ENCODE assay signal across 11 cellular contexts in the genomic region with DNA sequence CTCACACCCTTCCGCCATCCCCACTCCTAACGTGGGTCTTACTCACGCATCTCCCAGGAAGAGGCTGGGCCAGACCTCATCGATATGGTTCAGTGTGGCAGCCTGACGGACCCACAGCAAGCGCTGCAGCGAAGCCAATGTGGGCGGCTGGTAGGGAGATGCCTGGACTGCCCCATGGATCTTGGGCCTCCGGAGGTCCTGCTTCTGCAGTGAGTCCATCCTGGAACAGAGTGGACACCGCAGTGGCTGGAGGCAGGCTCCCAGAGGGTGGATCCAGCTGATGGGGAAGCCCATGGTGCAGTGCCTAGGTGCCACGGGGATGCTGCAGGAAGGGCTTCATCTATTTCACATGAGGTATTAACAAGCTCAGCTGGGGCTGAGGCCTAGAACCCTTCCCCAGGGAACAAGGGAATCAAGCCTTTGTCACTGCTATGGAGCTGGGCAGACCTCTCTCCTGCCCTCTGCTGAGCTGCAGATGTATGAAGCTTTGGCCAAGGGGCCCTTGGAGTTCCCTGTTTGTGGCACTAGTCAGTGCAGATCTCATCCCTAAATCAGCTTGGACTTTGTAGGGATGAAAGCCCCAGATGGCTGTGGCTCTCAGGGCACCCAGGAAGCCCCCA. TPM values are rescaled to one million over a fixed set of nuclear protein-coding genes. Genes with fewer than 3 reads are reported as not detected.
DNase-seq lines count a peak whose midpoint lies in the region; ATAC-seq, FAIRE-seq and TF ChIP-seq lines count a peak whose summit lies in the region.
"Had no signal": no experiment of that assay in that cellular context is flagged by ENCODE, and none has a peak within 500 bp of the region (broad histone marks: within the 10 kb centered on the region; RNA-seq: fewer than 3 reads in every experiment).

No MANE protein-coding gene starts in this region.

- H3K27me3 Mint-ChIP-seq in nephron (ENCODE audit: low read depth): peaks cover 4% of the 10 kb centered on the region
- H3K27me3 Mint-ChIP-seq in naive thymus-derived CD4-positive, alpha-beta T cell: no peaks in the 10 kb centered on the region
- H3K27me3 Mint-ChIP-seq: stimulated activated naive CD8-positive, alpha-beta T cell treated with anti-CD3 and anti-CD28 coated beads, Interleukin-15, Interleukin-2, amounts not matched to agents 100 ng/mL and 50 ng/mL, for 24 hours had no signal

- H3K36me3 ChIP-seq in K562 (ENCODE audit: control insufficient read depth, insufficient read depth, low read length): no peaks in the 10 kb centered on the region
- no peaks in the 10 kb centered on the region for H3K36me3 ChIP-seq in naive thymus-derived CD4-positive, alpha-beta T cell (ENCODE audit: control insufficient read depth in 2 of 3, insufficient read depth in 3 of 3, low read length in 3 of 3)

- no TSS peak for BruUV-seq in K562 (replicated peaks; lab: Mats Ljungman, UMichigan)

- POLR2A ChIA-PET in K562 (lab: Yijun Ruan, JAX): interaction anchor here (0.6 to 2.1 kb wide), 5 partner anchors 9 to 218 kb away, joined by 3 to 9 read pairs (median 3); a partner anchor contains a TSS
- POLR2A ChIA-PET in naive thymus-derived CD4-positive, alpha-beta T cell (lab: Charles Lee): interaction anchor here (1.0 kb wide), 1 partner anchor 841 kb away, joined by 3 read pairs; no protein-coding TSS in a partner anchor

- H3K27me3 ChIP-seq in K562 (ENCODE audit: control insufficient read depth in 2 of 2, insufficient read depth in 2 of 2, low read length in 2 of 2): no peaks in the 10 kb centered on the region
- no peaks in the 10 kb centered on the region for H3K27me3 ChIP-seq in naive thymus-derived CD4-positive, alpha-beta T cell (ENCODE audit: control insufficient read depth in 2 of 2, insufficient read depth in 2 of 2, low read length in 2 of 2)

- no peak for FAIRE-seq in K562 (lab: Jason Lieb, UNC)
- no peak for FAIRE-seq in GM12892 (lab: Jason Lieb, UNC)
- FAIRE-seq: A204.1 had no signal

- no peak overlapping the region for H2AFZ ChIP-seq in K562 (ENCODE audit: low read depth, low read length)

- intact Hi-C loops in K562 (cut with micrococcal nuclease): no loop called here
- intact Hi-C loops in naive thymus-derived CD4-positive, alpha-beta T cell (cut with micrococcal nuclease): loop anchor here in 1 of 2 donors (2.0 to 10.0 kb wide), 2 partner anchors 683 to 853 kb away; no protein-coding TSS in a partner anchor

- TF ChIP-seq CTCF in K562 (IDR thresholded peaks at IDR 0.05 in 2 of 3, conservative IDR thresholded peaks at IDR 0.05 in 1 of 3; ENCODE audit: insufficient read depth in 2 of 3, low read depth in 1 of 3, low read length in 3 of 3) (peak; percentile 45 to 47 (median 46)), nephron (IDR thresholded peaks at IDR 0.05; ENCODE audit: unreplicated experiment in 3 of 3) (peak in 2 of 3 experiments; percentile 23 to 30)

- no peak overlapping the region for H3K4me3 Mint-ChIP-seq in nephron
- H3K4me3 Mint-ChIP-seq in naive thymus-derived CD4-positive, alpha-beta T cell: no peak overlapping the region
- H3K4me3 Mint-ChIP-seq: stimulated activated naive CD8-positive, alpha-beta T cell treated with anti-CD3 and anti-CD28 coated beads, Interleukin-15, Interleukin-2, amounts not matched to agents 100 ng/mL and 50 ng/mL, for 24 hours had no signal

- TF ChIP-seq RAD21 in Ishikawa (IDR thresholded peaks at IDR 0.05; ENCODE audit: low read depth) (peak; percentile 26; the same call in 1 of the 2 replicates), K562 (CRISPR knock-in tag; conservative IDR thresholded peaks at IDR 0.05 in 1 of 2, IDR thresholded peaks at IDR 0.05 in 1 of 2) (peak in 1 of 2 experiments; percentile 44; a peak in 3 of 4 replicates)

- no peak overlapping the region for H3K27ac Mint-ChIP-seq in nephron
- no peak overlapping the region for H3K27ac Mint-ChIP-seq in naive thymus-derived CD4-positive, alpha-beta T cell
- H3K27ac Mint-ChIP-seq: stimulated activated naive CD8-positive, alpha-beta T cell treated with anti-CD3 and anti-CD28 coated beads, Interleukin-15, Interleukin-2, amounts not matched to agents 100 ng/mL and 50 ng/mL, for 24 hours had no signal

- TF ChIP-seq EP300 in Ishikawa (IDR thresholded peaks at IDR 0.05; ENCODE audit: borderline replicate concordance): no peak
- TF ChIP-seq EP300 in K562 (IDR thresholded peaks at IDR 0.05; ENCODE audit: low read length): no peak

- no peak overlapping the region for H3K4me3 ChIP-seq in K562
- H3K4me3 ChIP-seq in naive thymus-derived CD4-positive, alpha-beta T cell (ENCODE audit: low read length): no peak overlapping the region

- 58% methylated on average over 11 of the region's 11 CpGs for WGBS in K562 (ENCODE audit: insufficient coverage, low coverage, missing lambda C conversion rate)

- H3K9me3 Mint-ChIP-seq in nephron: no peaks in the 10 kb centered on the region
- H3K9me3 Mint-ChIP-seq in naive thymus-derived CD4-positive, alpha-beta T cell: peaks cover 0 to 2% (median 0%) of the 10 kb centered on the region in 11 donors
- H3K9me3 Mint-ChIP-seq: stimulated activated naive CD8-positive, alpha-beta T cell treated with anti-CD3 and anti-CD28 coated beads, Interleukin-15, Interleukin-2, amounts not matched to agents 100 ng/mL and 50 ng/mL, for 24 hours had no signal

- H4K20me1 ChIP-seq in K562 (replicated peaks; ENCODE audit: control insufficient read depth, insufficient read depth, low read length): peaks cover 4% of the 10 kb centered on the region; the same call in 1 of the 2 replicates

- no peaks in the 10 kb centered on the region for H3K9me3 ChIP-seq in K562 (replicated peaks; ENCODE audit: control insufficient read depth, insufficient read depth, low read depth, low read length)
- no peaks in the 10 kb centered on the region for H3K9me3 ChIP-seq in naive thymus-derived CD4-positive, alpha-beta T cell (ENCODE audit: control insufficient read depth in 2 of 3, low read length in 3 of 3)

- peaks cover 18% of the 10 kb centered on the region for H3K4me1 Mint-ChIP-seq in nephron
- peaks cover 0 to 4% (median 0%) of the 10 kb centered on the region in 7 donors for H3K4me1 Mint-ChIP-seq in naive thymus-derived CD4-positive, alpha-beta T cell

- no peaks in the 10 kb centered on the region for H3K36me3 Mint-ChIP-seq in nephron (ENCODE audit: low read depth)
- no peaks in the 10 kb centered on the region for H3K36me3 Mint-ChIP-seq in naive thymus-derived CD4-positive, alpha-beta T cell

- peak; percentile 34; the same call in 2 of the 3 replicates for ATAC-seq in K562
- ATAC-seq in naive thymus-derived CD4-positive, alpha-beta T cell: no peak

- no peaks in the 10 kb centered on the region for H3K9me1 ChIP-seq in K562 (ENCODE audit: control insufficient read depth, insufficient read depth, low read length)

- CTCF ChIA-PET in K562 (lab: Yijun Ruan, JAX; ENCODE audit: low intra/inter-chr PET ratio): interaction anchor here (0.8 kb wide), 1 partner anchor 1249 kb away, joined by 3 read pairs; no protein-coding TSS in a partner anchor
- CTCF ChIA-PET in naive thymus-derived CD4-positive, alpha-beta T cell (lab: Charles Lee): interaction anchor here (0.5 to 1.6 kb wide), 4 partner anchors 35 to 855 kb away, joined by 3 to 8 read pairs (median 3); no protein-coding TSS in a partner anchor

- H3K4me2 ChIP-seq in K562 (ENCODE audit: insufficient read depth, low read length): no peak overlapping the region

- no peak for TF ChIP-seq POLR2A in K562 (conservative IDR thresholded peaks at IDR 0.05)
- TF ChIP-seq POLR2A in GM12892 (IDR thresholded peaks at IDR 0.05; ENCODE audit: low read depth, low read length): no peak

- 0 out of 4 replicates have a peak overlapping the region, but pooled peaks of 1 of the 2 experiments have one; percentile 0 for H3K9ac ChIP-seq in K562 (ENCODE audit: insufficient read depth in 1 of 2, low read depth in 2 of 2, low read length in 2 of 2)

- H3K4me1 ChIP-seq in K562 (replicated peaks in 1 of 2; ENCODE audit: control insufficient read depth in 2 of 2, insufficient read depth in 2 of 2, low read length in 2 of 2): peaks cover 0 to 21% of the 10 kb centered on the region in 2 experiments; a peak in 2 of 5 replicates
- peaks cover 0 to 3% of the 10 kb centered on the region in 2 donors for H3K4me1 ChIP-seq in naive thymus-derived CD4-positive, alpha-beta T cell (ENCODE audit: control insufficient read depth in 2 of 2, insufficient read depth in 2 of 2, low read length in 2 of 2)

- H3K27ac ChIP-seq in K562 (ENCODE audit: extremely low read depth, low read depth, low read length): no peak overlapping the region
- no peak overlapping the region for H3K27ac ChIP-seq in naive thymus-derived CD4-positive, alpha-beta T cell (ENCODE audit: low read depth, low read length)

- DNase-seq in DMS153 (lab: John Stamatoyannopoulos, UW) (peak; percentile 5), DMS153 treated with DMSO at 0.1 percent for 48 hours (lab: John Stamatoyannopoulos, UW; ENCODE audit: unreplicated experiment) (no peak), K562 (ENCODE audit: extremely low read depth in 1 of 4, low spot score in 3 of 4) (peak in 1 of 4 experiments; percentile 32), GM12892 (ENCODE audit: insufficient read length) (no peak), NCI-H2029 treated with DMSO at 0.1 percent for 48 hours (lab: John Stamatoyannopoulos, UW) (no peak)
- DNase-seq in naive thymus-derived CD4-positive, alpha-beta T cell: no peak
- DNase-seq: amniotic stem cell had no signal

- H3K79me2 ChIP-seq in K562 (ENCODE audit: control insufficient read depth, insufficient read depth, low read length): no peaks in the 10 kb centered on the region

- in situ Hi-C loops in K562 (cut with MboI): loop anchor here (5.0 to 10.0 kb wide), 2 partner anchors 363 to 850 kb away; no protein-coding TSS in a partner anchor

RNA-seq across cellular contexts. Expression of gene SAMD8, which starts 13.7 kb away (rescaled TPM):
- total RNA-seq in K562 (2011; cell fraction: chromatin; rRNA removed; ENCODE audit: low replicate concordance): 32.4 and 44.3 TPM in 2 replicates
- 9.3 and 10.0 TPM in 2 replicates for total RNA-seq in K562 (2011; cell fraction: nucleolus; rRNA removed)
- total RNA-seq in K562 (2011; cell fraction: nucleoplasm; rRNA removed): 15.6 and 26.2 TPM in 2 replicates
- total RNA-seq in K562 (2014; rRNA removed): 4.6 and 6.2 TPM in 2 replicates
- total RNA-seq in K562 (2014; rRNA removed; fragmentation: Illumina TruSeq; extraction: Trizol): 8.8 and 10.5 TPM in 2 replicates
- 7.9 and 8.2 TPM in 2 replicates for total RNA-seq in K562 (2015; rRNA removed; fragmentation: Illumina TruSeq; extraction: Trizol)
- total RNA-seq in K562 (2021): 7.2 and 7.6 TPM in 2 replicates
- 16.1 and 16.7 TPM in 2 replicates for polyA plus RNA-seq in K562 (2011; rRNA removed)
- polyA plus RNA-seq in K562 (2011; cell fraction: cytosol; rRNA removed): 7.1 and 15.1 TPM in 2 replicates
- 5.7 and 7.9 TPM in 2 replicates for polyA plus RNA-seq in K562 (2011; cell fraction: nucleus; rRNA removed)
- polyA plus RNA-seq in K562 (2012): 3.2 and 5.0 TPM in 2 replicates
- 5.4 and 6.2 TPM in 2 replicates for polyA plus RNA-seq in K562 (2014; fragmentation: Illumina TruSeq; extraction: Trizol)
- 1 to 10 TPM; 2.7 to 2.8 TPM for polyA plus RNA-seq in K562 (2014; fragmentation: Nextera tagmentation; extraction: Ambion mirVana)
- polyA plus RNA-seq in K562 (2014; rRNA removed): 5.5 and 5.7 TPM in 2 replicates
- polyA minus RNA-seq in K562 (2011; rRNA and poly(A)+ RNA removed): 28.0 and 29.4 TPM in 2 replicates
- 6.9 and 9.4 TPM in 2 replicates for polyA minus RNA-seq in K562 (2011; cell fraction: cytosol; rRNA and poly(A)+ RNA removed)
- polyA minus RNA-seq in K562 (2011; cell fraction: nucleus; rRNA and poly(A)+ RNA removed): 3.5 and 9.0 TPM in 2 replicates
- 10 to 100 TPM; 14.8 to 31.7 (median 17.5) TPM for total RNA-seq in naive thymus-derived CD4-positive, alpha-beta T cell
- polyA plus RNA-seq in naive thymus-derived CD4-positive, alpha-beta T cell: 1 to 10 TPM; 4.5 to 5.5 TPM
- 8.8 TPM for polyA plus RNA-seq in GM12892 (2012; ENCODE audit: missing spikeins)
